In genomic region chr9:135291165-135291564, GRCh38 we compare ENCODE assay signal across 20 cellular contexts.
A peak's percentile ranks its signal among the peaks of the same experiment; 100 is the strongest.
DNase-seq lines count a peak whose midpoint lies in the region; ATAC-seq and TF ChIP-seq lines count a peak whose summit lies in the region.
"Had no signal": no experiment of that assay in that cellular context is flagged by ENCODE, and none has a peak within 500 bp of the region (broad histone marks: within the 10 kb centered on the region; RNA-seq: fewer than 3 reads in every experiment).

No MANE protein-coding gene starts in this region.

- no peak overlapping the region for H3K9ac ChIP-seq in trophoblast cell (ENCODE audit: low read length)
- H3K9ac ChIP-seq: BLaER1 had no signal

- TF ChIP-seq CTCF in RWPE2 (IDR thresholded peaks at IDR 0.05; ENCODE audit: poor library complexity, severe bottlenecking) (no peak), glutamatergic neuron (IDR thresholded peaks at IDR 0.05; ENCODE audit: partially characterized antibody, unreplicated experiment) (no peak)

- no peaks in the 10 kb centered on the region for H3K79me1 ChIP-seq in trophoblast cell (ENCODE audit: low read length)

- H3K9me3 Mint-ChIP-seq in glutamatergic neuron (ENCODE audit: unreplicated experiment): peaks cover 5% of the 10 kb centered on the region
- H3K9me3 Mint-ChIP-seq: CD4-positive, alpha-beta memory T cell; IgD-negative memory B cell had no signal

- H3K79me2 ChIP-seq in trophoblast cell (ENCODE audit: control insufficient read depth, insufficient read depth, low read length, poor library complexity): no peaks in the 10 kb centered on the region

- peak overlapping the region; percentile 4 for H3K27ac Mint-ChIP-seq in glutamatergic neuron (ENCODE audit: unreplicated experiment)
- H3K27ac Mint-ChIP-seq: IgD-negative memory B cell had no signal

- no peaks in the 10 kb centered on the region for H3K4me1 ChIP-seq in RWPE2 (ENCODE audit: insufficient read depth, poor library complexity, severe bottlenecking)
- H3K4me1 ChIP-seq in trophoblast cell (ENCODE audit: control insufficient read depth in 1 of 2, insufficient read depth in 2 of 2, low read length in 2 of 2): no peaks in the 10 kb centered on the region
- H3K4me1 ChIP-seq: A549 had no signal

- H2BK120ac ChIP-seq in trophoblast cell (ENCODE audit: insufficient read depth, low read length, poor library complexity): no peak overlapping the region

- no peak overlapping the region for H3K4ac ChIP-seq in trophoblast cell (ENCODE audit: low read depth, low read length)

- no peak overlapping the region for H4K91ac ChIP-seq in trophoblast cell (ENCODE audit: low read depth, low read length)

- H3K27me3 Mint-ChIP-seq in glutamatergic neuron (ENCODE audit: unreplicated experiment): peaks cover 7% of the 10 kb centered on the region

- H3K14ac ChIP-seq in trophoblast cell (ENCODE audit: low read length): no peak overlapping the region

- H3K18ac ChIP-seq in trophoblast cell (ENCODE audit: low read length): no peak overlapping the region

- DNase-seq in ELF-1 (ENCODE audit: low read depth, low spot score) (peak; percentile 26), RWPE2 (ENCODE audit: low spot score) (peak; percentile 23), glutamatergic neuron (no peak), trophoblast cell (peak; percentile 47 to 70)
- DNase-seq in stimulated activated CD4-positive, alpha-beta T cell treated with anti-CD3 and anti-CD28 coated beads, Interleukin-4, amount 100 ng/mL, for 4 hours: no peak
- DNase-seq: CD4-positive, alpha-beta memory T cell; EL; Kasumi-1; NCI-H1092 treated with DMSO at 0.1 percent for 48 hours; NCI-H146; NCI-H2029 treated with DMSO at 0.1 percent for 48 hours; NCI-H2171; NCI-H526; OCI-M1; SHP77 had no signal

- WGBS in trophoblast cell (ENCODE audit: extremely low coverage, insufficient coverage, insufficient read length): 95% methylated on average over 2 of the region's 17 CpGs

- ATAC-seq in RWPE2 (ENCODE audit: low read depth) (no peak), GM19324 (IDR thresholded peaks at IDR 0.05; ENCODE audit: low FRiP score, unreplicated experiment) (no peak), HG03342 (IDR thresholded peaks at IDR 0.05; ENCODE audit: unreplicated experiment) (no peak)
- ATAC-seq: A549 had no signal

- H3K9me3 ChIP-seq in RWPE2 (ENCODE audit: severe bottlenecking) (no peaks in the 10 kb centered on the region), trophoblast cell (ENCODE audit: insufficient read depth, low read depth, low read length) (peaks cover 1% of the 10 kb centered on the region)
- H3K9me3 ChIP-seq: A549, BLaER1 had no signal

- no peak overlapping the region for H4K8ac ChIP-seq in trophoblast cell (ENCODE audit: low read depth, low read length)

- H2BK12ac ChIP-seq in trophoblast cell (ENCODE audit: low read length): no peak overlapping the region

- no peak overlapping the region for H3K23ac ChIP-seq in trophoblast cell (ENCODE audit: low read length)

- no peak overlapping the region for H2AFZ ChIP-seq in trophoblast cell (ENCODE audit: insufficient read depth, low read length, poor library complexity)

- H3K4me2 ChIP-seq in trophoblast cell (ENCODE audit: low read length): no peak overlapping the region
- H3K4me2 ChIP-seq: A549 had no signal

- peak overlapping the region; percentile 3 for H3K4me3 Mint-ChIP-seq in glutamatergic neuron (ENCODE audit: unreplicated experiment)
- H3K4me3 Mint-ChIP-seq: CD4-positive, alpha-beta memory T cell had no signal

- H4K12ac ChIP-seq in trophoblast cell (ENCODE audit: low read depth, low read length): no peak overlapping the region

- H3K4me1 Mint-ChIP-seq in glutamatergic neuron (ENCODE audit: low read depth, unreplicated experiment): peaks cover 23% of the 10 kb centered on the region
- H3K4me1 Mint-ChIP-seq: CD4-positive, alpha-beta memory T cell had no signal

- H2BK5ac ChIP-seq in trophoblast cell (ENCODE audit: low read depth, low read length, poor library complexity): no peak overlapping the region

- H3K36me3 Mint-ChIP-seq in glutamatergic neuron (ENCODE audit: unreplicated experiment): no peaks in the 10 kb centered on the region
- H3K36me3 Mint-ChIP-seq: CD4-positive, alpha-beta memory T cell; IgD-negative memory B cell had no signal

- H3K4me3 ChIP-seq in RWPE2 (ENCODE audit: severe bottlenecking): no peak overlapping the region
- no peak overlapping the region for H3K4me3 ChIP-seq in trophoblast cell (ENCODE audit: low read depth, low read length)
- H3K4me3 ChIP-seq: A549, BLaER1 had no signal

- H3K27me3 ChIP-seq in RWPE2 (ENCODE audit: insufficient read depth, poor library complexity, severe bottlenecking): peaks cover 9% of the 10 kb centered on the region
- no peaks in the 10 kb centered on the region for H3K27me3 ChIP-seq in trophoblast cell (ENCODE audit: insufficient read depth, low read length)
- H3K27me3 ChIP-seq: BLaER1 had no signal

- H3K27ac ChIP-seq in RWPE2 (ENCODE audit: poor library complexity, severe bottlenecking): no peak overlapping the region
- H3K27ac ChIP-seq in trophoblast cell (ENCODE audit: low read depth, low read length): no peak overlapping the region
- H3K27ac ChIP-seq: A549 had no signal

- no peaks in the 10 kb centered on the region for H3K36me3 ChIP-seq in RWPE2 (ENCODE audit: low read depth)
- no peaks in the 10 kb centered on the region for H3K36me3 ChIP-seq in trophoblast cell (ENCODE audit: control insufficient read depth in 1 of 2, insufficient read depth in 2 of 2, low read length in 2 of 2)
- H3K36me3 ChIP-seq: BLaER1 had no signal

- H2AK5ac ChIP-seq in trophoblast cell (ENCODE audit: low read length): no peak overlapping the region

Comparison
In these comparisons a context has a peak if more than half of its experiments do, and no peak if none do; other contexts are left out.
1. DNase-seq: peak in ELF-1 (single experiment), RWPE2 (single experiment) and trophoblast cell (2 of 2); none in glutamatergic neuron (single experiment) and stimulated activated CD4-positive, alpha-beta T cell treated with anti-CD3 and anti-CD28 coated beads, Interleukin-4, amount 100 ng/mL, for 4 hours (0 of 2).